In the genomic region with DNA sequence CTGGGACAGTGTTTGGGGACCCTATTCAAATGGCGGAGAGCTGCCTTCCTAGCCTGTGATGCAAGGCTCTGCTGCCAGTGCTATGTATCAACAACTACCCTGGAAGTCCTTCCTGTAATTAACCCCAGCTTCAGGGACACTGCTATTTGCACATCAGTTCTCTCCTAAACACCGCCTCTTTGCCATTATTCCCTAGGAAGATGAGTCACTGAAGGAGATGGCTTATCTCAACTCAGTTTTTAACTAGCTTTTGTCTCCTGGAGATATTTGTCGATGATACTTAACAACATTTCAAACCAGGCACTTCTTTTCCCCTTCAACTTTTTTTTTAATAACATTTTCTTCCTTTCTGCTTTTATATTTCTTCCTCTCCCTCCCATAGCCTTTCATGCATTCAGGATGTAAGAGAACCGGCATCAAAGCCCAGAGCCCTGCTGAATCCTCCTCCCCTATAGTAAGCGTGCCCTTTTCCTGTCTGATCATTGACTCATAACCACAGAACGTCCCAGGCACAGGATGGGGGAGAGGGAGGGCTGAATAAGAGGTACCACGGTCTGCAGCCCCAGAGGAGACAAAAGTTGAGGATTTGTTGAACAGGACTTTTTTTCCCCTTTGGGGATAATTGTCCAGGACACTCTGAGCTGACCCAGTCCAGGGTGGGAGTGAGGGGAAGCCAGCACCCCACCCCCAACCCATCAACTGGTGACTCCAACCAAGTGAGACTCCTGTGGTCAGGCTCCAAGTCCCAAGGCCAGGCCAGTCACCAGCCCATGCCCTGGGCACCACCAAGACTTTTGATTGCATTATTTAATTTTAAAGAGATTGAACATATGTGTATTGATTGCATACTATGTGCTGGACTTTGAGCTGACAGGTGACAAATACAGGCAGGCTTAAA, we compare ENCODE assay signal across 11 cellular contexts.
DNase-seq lines count a peak whose midpoint lies in the region; ATAC-seq and TF ChIP-seq lines count a peak whose summit lies in the region.
"Had no signal": no experiment of that assay in that cellular context is flagged by ENCODE, and none has a peak within 500 bp of the region (broad histone marks: within the 10 kb centered on the region; RNA-seq: fewer than 3 reads in every experiment).

No MANE protein-coding gene starts in this region.

- peak; percentile 51 for ATAC-seq in GM23338
- no peak for ATAC-seq in HG02588 (IDR thresholded peaks at IDR 0.05; ENCODE audit: unreplicated experiment)
- no peak for ATAC-seq in HG02852 (IDR thresholded peaks at IDR 0.05; ENCODE audit: unreplicated experiment)

- no peak overlapping the region; the same call in 2 of the 3 replicates for H3K4me3 Mint-ChIP-seq in GM23338
- H3K4me3 Mint-ChIP-seq in endothelial cell (ENCODE audit: unreplicated experiment) = no peak overlapping the region
- H3K4me3 Mint-ChIP-seq: activated B cell treated with CpG ODN at 0.5 μM for 24 hours had no signal

- H3K4me3 ChIP-seq in GM23338 = no peak overlapping the region
- H3K4me3 ChIP-seq: prostate gland, testis had no signal

- H3K9me3 Mint-ChIP-seq in GM23338 = no peaks in the 10 kb centered on the region
- H3K9me3 Mint-ChIP-seq in endothelial cell (ENCODE audit: unreplicated experiment) = no peaks in the 10 kb centered on the region

- H3K27me3 ChIP-seq in GM23338 (ENCODE audit: insufficient read depth) = no peaks in the 10 kb centered on the region
- H3K27me3 ChIP-seq: testis had no signal

- peaks cover 45% of the 10 kb centered on the region for H3K4me1 Mint-ChIP-seq in GM23338
- peaks cover 37% of the 10 kb centered on the region for H3K4me1 Mint-ChIP-seq in endothelial cell (ENCODE audit: unreplicated experiment)
- H3K4me1 Mint-ChIP-seq: activated B cell treated with CpG ODN at 0.5 μM for 24 hours had no signal

- H3K36me3 ChIP-seq in GM23338 (ENCODE audit: insufficient read depth) = no peaks in the 10 kb centered on the region
- H3K36me3 ChIP-seq: prostate gland had no signal

- peak overlapping the region; percentile 64 for H3K27ac Mint-ChIP-seq in GM23338
- no peak overlapping the region for H3K27ac Mint-ChIP-seq in endothelial cell (ENCODE audit: unreplicated experiment)
- H3K27ac Mint-ChIP-seq: activated B cell treated with CpG ODN at 0.5 μM for 24 hours had no signal

- TF ChIP-seq CTCF in GM23338 (conservative IDR thresholded peaks at IDR 0.05; ENCODE audit: low read depth in 2 of 2) = no peak
- no peak for TF ChIP-seq CTCF in endothelial cell (IDR thresholded peaks at IDR 0.05; ENCODE audit: unreplicated experiment)

- peaks cover 14% of the 10 kb centered on the region for H3K27me3 Mint-ChIP-seq in GM23338 (ENCODE audit: insufficient read depth, low read depth, poor library complexity)
- peaks cover 4% of the 10 kb centered on the region for H3K27me3 Mint-ChIP-seq in endothelial cell (ENCODE audit: unreplicated experiment)
- H3K27me3 Mint-ChIP-seq: activated B cell treated with CpG ODN at 0.5 μM for 24 hours had no signal

- peak overlapping the region; percentile 93 for H2AFZ ChIP-seq in GM23338

- no peaks in the 10 kb centered on the region for H3K9me2 ChIP-seq in GM23338 (ENCODE audit: insufficient read depth)

- no peaks in the 10 kb centered on the region for H3F3A ChIP-seq in GM23338 (replicated peaks; ENCODE audit: low read depth)

- no peaks in the 10 kb centered on the region for H4K20me1 ChIP-seq in GM23338 (replicated peaks; ENCODE audit: insufficient read depth)

- H3K4me1 ChIP-seq in GM23338 (ENCODE audit: insufficient read depth) = peaks cover 42% of the 10 kb centered on the region
- H3K4me1 ChIP-seq: prostate gland, testis had no signal

- H3K36me3 Mint-ChIP-seq in GM23338 (ENCODE audit: low read depth) (no peaks in the 10 kb centered on the region), endothelial cell (ENCODE audit: low read depth, unreplicated experiment) (no peaks in the 10 kb centered on the region)

- no peak for DNase-seq in GM23338 (ENCODE audit: low spot score)
- DNase-seq in NCI-H774 (lab: John Stamatoyannopoulos, UW) = peak; percentile 54
- DNase-seq in endothelial cell (ENCODE audit: low spot score) = peak; percentile 13
- peak; percentile 95 for DNase-seq in renal cortical epithelial cell (ENCODE audit: low read depth)
- DNase-seq in stimulated activated CD8-positive, alpha-beta memory T cell treated with anti-CD3 and anti-CD28 coated beads, Interleukin-4, amount 100 ng/mL, for 48 hours = no peak
- DNase-seq in stimulated activated CD4-positive, alpha-beta T cell treated with anti-CD3 and anti-CD28 coated beads, Interleukin-12 subunit alpha, Interleukin-12 subunit beta, amount 100 ng/mL, for 4 hours = no peak
- DNase-seq: activated B cell treated with CpG ODN at 0.5 μM for 24 hours, testis had no signal

- no peaks in the 10 kb centered on the region for H3K79me2 ChIP-seq in GM23338 (replicated peaks; ENCODE audit: insufficient read depth)

- 0 out of 2 replicates have a peak overlapping the region, but pooled peaks have one; percentile 19 for H3K4me2 ChIP-seq in GM23338

- peak overlapping the region; percentile 59; the same call in 1 of the 2 replicates for H3K27ac ChIP-seq in GM23338 (ENCODE audit: low read depth)
- H3K27ac ChIP-seq: prostate gland, testis had no signal

TF ChIP-seq in GM23338, 12 proteins besides CTCF, POLR2A, EP300 and RAD21 (continues in another document):
- TF ChIP-seq EZH2 (IDR thresholded peaks at IDR 0.05; ENCODE audit: low read depth, unreplicated experiment) = no peak
- TF ChIP-seq, protein P1, sequence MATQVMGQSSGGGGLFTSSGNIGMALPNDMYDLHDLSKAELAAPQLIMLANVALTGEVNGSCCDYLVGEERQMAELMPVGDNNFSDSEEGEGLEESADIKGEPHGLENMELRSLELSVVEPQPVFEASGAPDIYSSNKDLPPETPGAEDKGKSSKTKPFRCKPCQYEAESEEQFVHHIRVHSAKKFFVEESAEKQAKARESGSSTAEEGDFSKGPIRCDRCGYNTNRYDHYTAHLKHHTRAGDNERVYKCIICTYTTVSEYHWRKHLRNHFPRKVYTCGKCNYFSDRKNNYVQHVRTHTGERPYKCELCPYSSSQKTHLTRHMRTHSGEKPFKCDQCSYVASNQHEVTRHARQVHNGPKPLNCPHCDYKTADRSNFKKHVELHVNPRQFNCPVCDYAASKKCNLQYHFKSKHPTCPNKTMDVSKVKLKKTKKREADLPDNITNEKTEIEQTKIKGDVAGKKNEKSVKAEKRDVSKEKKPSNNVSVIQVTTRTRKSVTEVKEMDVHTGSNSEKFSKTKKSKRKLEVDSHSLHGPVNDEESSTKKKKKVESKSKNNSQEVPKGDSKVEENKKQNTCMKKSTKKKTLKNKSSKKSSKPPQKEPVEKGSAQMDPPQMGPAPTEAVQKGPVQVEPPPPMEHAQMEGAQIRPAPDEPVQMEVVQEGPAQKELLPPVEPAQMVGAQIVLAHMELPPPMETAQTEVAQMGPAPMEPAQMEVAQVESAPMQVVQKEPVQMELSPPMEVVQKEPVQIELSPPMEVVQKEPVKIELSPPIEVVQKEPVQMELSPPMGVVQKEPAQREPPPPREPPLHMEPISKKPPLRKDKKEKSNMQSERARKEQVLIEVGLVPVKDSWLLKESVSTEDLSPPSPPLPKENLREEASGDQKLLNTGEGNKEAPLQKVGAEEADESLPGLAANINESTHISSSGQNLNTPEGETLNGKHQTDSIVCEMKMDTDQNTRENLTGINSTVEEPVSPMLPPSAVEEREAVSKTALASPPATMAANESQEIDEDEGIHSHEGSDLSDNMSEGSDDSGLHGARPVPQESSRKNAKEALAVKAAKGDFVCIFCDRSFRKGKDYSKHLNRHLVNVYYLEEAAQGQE (IDR thresholded peaks at IDR 0.05; ENCODE audit: unreplicated experiment) = no peak
- no peak for TF ChIP-seq NANOG (IDR thresholded peaks at IDR 0.05; ENCODE audit: borderline replicate concordance)
- no peak for TF ChIP-seq POLR2AphosphoS5 (IDR thresholded peaks at IDR 0.05; ENCODE audit: low read depth)
- TF ChIP-seq, protein P2, sequence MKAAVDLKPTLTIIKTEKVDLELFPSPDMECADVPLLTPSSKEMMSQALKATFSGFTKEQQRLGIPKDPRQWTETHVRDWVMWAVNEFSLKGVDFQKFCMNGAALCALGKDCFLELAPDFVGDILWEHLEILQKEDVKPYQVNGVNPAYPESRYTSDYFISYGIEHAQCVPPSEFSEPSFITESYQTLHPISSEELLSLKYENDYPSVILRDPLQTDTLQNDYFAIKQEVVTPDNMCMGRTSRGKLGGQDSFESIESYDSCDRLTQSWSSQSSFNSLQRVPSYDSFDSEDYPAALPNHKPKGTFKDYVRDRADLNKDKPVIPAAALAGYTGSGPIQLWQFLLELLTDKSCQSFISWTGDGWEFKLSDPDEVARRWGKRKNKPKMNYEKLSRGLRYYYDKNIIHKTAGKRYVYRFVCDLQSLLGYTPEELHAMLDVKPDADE (IDR thresholded peaks at IDR 0.05) = no peak
- no peak for TF ChIP-seq CREB1 (CRISPR knock-in tag; IDR thresholded peaks at IDR 0.05; ENCODE audit: low read depth)

Comparison
In these comparisons a context has a peak if more than half of its experiments do, and no peak if none do; other contexts are left out.
1. DNase-seq: peak in NCI-H774 (single experiment), endothelial cell (single experiment) and renal cortical epithelial cell (single experiment); none in GM23338 (single experiment), stimulated activated CD8-positive, alpha-beta memory T cell treated with anti-CD3 and anti-CD28 coated beads, Interleukin-4, amount 100 ng/mL, for 48 hours (single experiment) and stimulated activated CD4-positive, alpha-beta T cell treated with anti-CD3 and anti-CD28 coated beads, Interleukin-12 subunit alpha, Interleukin-12 subunit beta, amount 100 ng/mL, for 4 hours (single experiment).